1 cellular context compared by ENCODE assay signal in genomic region chr9:71758785-71759184, GRCh38.
TF ChIP-seq lines count a peak whose summit lies in the region.

No MANE protein-coding gene starts in this region.

TF ChIP-seq in A549, 52 proteins besides CTCF, POLR2A, EP300 and RAD21 (continued from another document):
- TF ChIP-seq REST (IDR thresholded peaks at IDR 0.05) = no peak
- TF ChIP-seq CEBPB (IDR thresholded peaks at IDR 0.05) = no peak
- TF ChIP-seq SMC3 (IDR thresholded peaks at IDR 0.05) = 0 out of 3 replicates have a peak, but pooled peaks have one; percentile 11
- no peak for TF ChIP-seq CBX8 (IDR thresholded peaks at IDR 0.05)
- TF ChIP-seq EHF (CRISPR knock-in tag; IDR thresholded peaks at IDR 0.05) = no peak
- TF ChIP-seq CBX2 (IDR thresholded peaks at IDR 0.05; ENCODE audit: borderline replicate concordance, low read depth) = no peak
- no peak for TF ChIP-seq RFX5 (IDR thresholded peaks at IDR 0.05)
- TF ChIP-seq MAZ (IDR thresholded peaks at IDR 0.05; ENCODE audit: borderline replicate concordance, low read depth, low read length) = no peak
- no peak for TF ChIP-seq ESRRA (IDR thresholded peaks at IDR 0.05; ENCODE audit: borderline replicate concordance, low read length)
- TF ChIP-seq PBX3 (IDR thresholded peaks at IDR 0.05) = no peak
- no peak for TF ChIP-seq NR3C1 (IDR thresholded peaks at IDR 0.05)
- no peak for TF ChIP-seq BHLHE40 (IDR thresholded peaks at IDR 0.05; ENCODE audit: low read depth, low read length)
- no peak for TF ChIP-seq RARB (CRISPR knock-in tag; IDR thresholded peaks at IDR 0.05)
- no peak for TF ChIP-seq ZNF302 (CRISPR knock-in tag; IDR thresholded peaks at IDR 0.05)
